8 cellular contexts compared by ENCODE assay signal in the genomic region with DNA sequence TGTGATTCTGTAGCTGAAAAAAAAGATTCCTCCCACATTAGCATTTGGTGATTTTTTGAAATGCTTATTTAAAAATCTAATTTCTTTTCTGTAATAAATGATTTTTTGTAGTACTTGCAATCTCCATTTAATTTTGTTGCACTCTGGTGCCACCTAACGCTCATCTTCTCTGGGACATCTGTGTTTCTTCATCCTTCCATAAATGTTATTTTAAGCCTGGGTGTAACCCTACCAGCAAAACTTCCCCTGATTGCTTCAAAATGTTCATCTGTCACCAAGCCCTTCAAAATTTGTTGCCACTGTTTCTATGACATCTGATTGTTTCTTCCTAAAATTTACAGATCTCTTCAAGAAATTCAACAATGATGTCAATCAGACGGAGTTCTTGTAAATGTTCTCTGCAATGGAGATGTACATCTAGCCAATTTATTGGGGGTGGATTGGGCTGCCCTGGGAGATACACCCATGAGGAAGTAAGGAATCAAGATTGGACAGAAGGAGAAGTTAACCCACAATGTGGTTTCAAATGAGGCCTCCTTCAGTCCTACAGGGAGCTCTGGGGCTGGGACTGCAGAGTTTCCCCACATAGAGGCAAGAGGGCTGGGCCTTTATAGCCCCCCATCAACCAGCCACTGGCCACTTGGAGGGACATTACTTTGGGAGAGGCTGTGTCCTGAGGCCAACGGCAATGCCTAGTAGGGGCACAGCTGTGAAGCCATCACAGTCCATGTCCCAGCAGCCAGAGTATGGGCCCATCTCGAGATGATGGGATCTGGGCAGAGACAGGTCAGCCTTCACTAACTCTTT. TPM values are rescaled to one million over a fixed set of nuclear protein-coding genes. Genes with fewer than 3 reads are reported as not detected.
DNase-seq lines count a peak whose midpoint lies in the region; ATAC-seq and TF ChIP-seq lines count a peak whose summit lies in the region.

No MANE protein-coding gene starts in this region.

- CTCF ChIA-PET in OCI-LY7 (lab: Charles Lee; ENCODE audit: unreplicated experiment), result no interaction called here

- H3K36me3 ChIP-seq in OCI-LY7 (ENCODE audit: insufficient read depth, low read length) (no peaks in the 10 kb centered on the region), smooth muscle cell (ENCODE audit: low read depth) (no peaks in the 10 kb centered on the region)

- H3K9me3 ChIP-seq in OCI-LY7 (ENCODE audit: low read length) (no peaks in the 10 kb centered on the region), smooth muscle cell (replicated peaks; ENCODE audit: low read depth) (no peaks in the 10 kb centered on the region)

- H3K4me2 ChIP-seq in OCI-LY7 (ENCODE audit: low read length) (no peak overlapping the region), smooth muscle cell (no peak overlapping the region)

- H3K27ac Mint-ChIP-seq in natural killer cell (no peak overlapping the region), immature natural killer cell (no peak overlapping the region)
- no peak overlapping the region for H3K27ac Mint-ChIP-seq in natural killer cell treated with Interleukin-12 subunit alpha and Interleukin-12 subunit beta and Interleukin-15 and Interleukin-18, amount 100 ng/mL, for 72 hours

- H3K36me3 Mint-ChIP-seq in natural killer cell, result no peaks in the 10 kb centered on the region
- H3K36me3 Mint-ChIP-seq in natural killer cell treated with Interleukin-12 subunit alpha and Interleukin-12 subunit beta and Interleukin-15 and Interleukin-18, amount 100 ng/mL, for 72 hours, result no peaks in the 10 kb centered on the region
- no peaks in the 10 kb centered on the region for H3K36me3 Mint-ChIP-seq in immature natural killer cell
- no peaks in the 10 kb centered on the region for H3K36me3 Mint-ChIP-seq in activated T-cell treated with anti-CD3 and anti-CD28 coated beads, Interleukin-2, amount 50 U/mL, for 4 hours (ENCODE audit: insufficient read depth)

- no peak for TF ChIP-seq CTCF in natural killer cell (IDR thresholded peaks at IDR 0.05)
- TF ChIP-seq CTCF in OCI-LY7 (conservative IDR thresholded peaks at IDR 0.05; ENCODE audit: low read length), result peak; percentile 71
- TF ChIP-seq CTCF in epithelial cell of esophagus (IDR thresholded peaks at IDR 0.05; ENCODE audit: insufficient read depth, low read depth, low read length, missing control alignments), result peak; percentile 58
- peak; percentile 53 for TF ChIP-seq CTCF in smooth muscle cell (IDR thresholded peaks at IDR 0.05; ENCODE audit: borderline replicate concordance, insufficient read depth, poor library complexity, severe bottlenecking)

- H4K20me1 ChIP-seq in OCI-LY7 (ENCODE audit: insufficient read depth, low read length), result no peaks in the 10 kb centered on the region
- H4K20me1 ChIP-seq in smooth muscle cell (ENCODE audit: low read depth), result no peaks in the 10 kb centered on the region

- intact Hi-C loops in natural killer cell (cut with micrococcal nuclease) (loop anchor here (10.0 kb wide), 1 partner anchor 297 kb away; no protein-coding TSS in a partner anchor), OCI-LY7 (cut with micrococcal nuclease; ENCODE audit: unreplicated experiment) (loop anchor here (10.0 kb wide), 1 partner anchor 297 kb away; no protein-coding TSS in a partner anchor)

- ATAC-seq in natural killer cell, result peak in 2 of 3 donors; percentile 28 to 39
- ATAC-seq in natural killer cell treated with Interleukin-12 subunit alpha and Interleukin-12 subunit beta and Interleukin-15 and Interleukin-18, amount 100 ng/mL, for 72 hours, result no peak
- no peak for ATAC-seq in HG03196 (IDR thresholded peaks at IDR 0.05; ENCODE audit: unreplicated experiment)
- no peak for ATAC-seq in activated T-cell treated with anti-CD3 and anti-CD28 coated beads, Interleukin-2, amount 50 U/mL, for 4 hours

- no peak overlapping the region for H2AFZ ChIP-seq in OCI-LY7 (ENCODE audit: low read length)
- no peak overlapping the region for H2AFZ ChIP-seq in smooth muscle cell (ENCODE audit: low read depth)

- H3F3A ChIP-seq in smooth muscle cell (ENCODE audit: low read depth), result no peaks in the 10 kb centered on the region

- no TSS peak for BruUV-seq in OCI-LY7 (replicated peaks; lab: Mats Ljungman, UMichigan)

- H3K27me3 ChIP-seq in smooth muscle cell (ENCODE audit: low read depth), result no peaks in the 10 kb centered on the region

- no peaks in the 10 kb centered on the region for H3K9me2 ChIP-seq in OCI-LY7 (ENCODE audit: insufficient read depth, low read length)

- DNase-seq in natural killer cell (no peak), OCI-LY7 (ENCODE audit: low spot score) (no peak), epithelial cell of esophagus (ENCODE audit: low read depth) (peak; percentile 55), smooth muscle cell (lab: John Stamatoyannopoulos, UW; ENCODE audit: unreplicated experiment) (no peak), immature natural killer cell (no peak)
- no peak for DNase-seq in natural killer cell treated with Interleukin-12 subunit alpha and Interleukin-12 subunit beta and Interleukin-15 and Interleukin-18, amount 100 ng/mL, for 72 hours (ENCODE audit: low spot score)
- DNase-seq in activated T-cell treated with anti-CD3 and anti-CD28 coated beads, Interleukin-2, amount 50 U/mL, for 4 hours, result no peak

- H3K9me3 Mint-ChIP-seq in natural killer cell (no peaks in the 10 kb centered on the region), immature natural killer cell (no peaks in the 10 kb centered on the region)
- H3K9me3 Mint-ChIP-seq in natural killer cell treated with Interleukin-12 subunit alpha and Interleukin-12 subunit beta and Interleukin-15 and Interleukin-18, amount 100 ng/mL, for 72 hours, result no peaks in the 10 kb centered on the region
- H3K9me3 Mint-ChIP-seq in activated T-cell treated with anti-CD3 and anti-CD28 coated beads, Interleukin-2, amount 50 U/mL, for 4 hours, result no peaks in the 10 kb centered on the region

- H3K4me3 ChIP-seq in OCI-LY7 (ENCODE audit: low read depth, low read length, poor library complexity, severe bottlenecking) (no peak overlapping the region), epithelial cell of esophagus (ENCODE audit: low read length) (no peak overlapping the region), smooth muscle cell (no peak overlapping the region)

- H3K4me1 Mint-ChIP-seq in natural killer cell, result no peaks in the 10 kb centered on the region
- no peaks in the 10 kb centered on the region for H3K4me1 Mint-ChIP-seq in natural killer cell treated with Interleukin-12 subunit alpha and Interleukin-12 subunit beta and Interleukin-15 and Interleukin-18, amount 100 ng/mL, for 72 hours (ENCODE audit: low read depth in 2 of 2)
- no peaks in the 10 kb centered on the region for H3K4me1 Mint-ChIP-seq in immature natural killer cell
- no peaks in the 10 kb centered on the region for H3K4me1 Mint-ChIP-seq in activated T-cell treated with anti-CD3 and anti-CD28 coated beads, Interleukin-2, amount 50 U/mL, for 4 hours (ENCODE audit: low read depth)

- POLR2A ChIA-PET in OCI-LY7 (lab: Charles Lee), result no interaction called here

- no peaks in the 10 kb centered on the region for H3K4me1 ChIP-seq in OCI-LY7 (ENCODE audit: insufficient read depth, low read length, poor library complexity, severe bottlenecking)
- H3K4me1 ChIP-seq in smooth muscle cell (ENCODE audit: low read depth), result no peaks in the 10 kb centered on the region

- H3K27me3 Mint-ChIP-seq in natural killer cell (ENCODE audit: low read depth in 2 of 2), result peaks cover 0 to 9% of the 10 kb centered on the region in 2 donors
- no peaks in the 10 kb centered on the region for H3K27me3 Mint-ChIP-seq in natural killer cell treated with Interleukin-12 subunit alpha and Interleukin-12 subunit beta and Interleukin-15 and Interleukin-18, amount 100 ng/mL, for 72 hours
- peaks cover 0 to 3% (median 0%) of the 10 kb centered on the region in 3 donors for H3K27me3 Mint-ChIP-seq in immature natural killer cell (ENCODE audit: low read depth in 3 of 3)
- peaks cover 1% of the 10 kb centered on the region for H3K27me3 Mint-ChIP-seq in activated T-cell treated with anti-CD3 and anti-CD28 coated beads, Interleukin-2, amount 50 U/mL, for 4 hours (ENCODE audit: low read depth)

- H3K9ac ChIP-seq in smooth muscle cell (ENCODE audit: low read depth), result no peak overlapping the region

- H3K79me2 ChIP-seq in OCI-LY7 (ENCODE audit: insufficient read depth, low read depth, low read length), result no peaks in the 10 kb centered on the region
- H3K79me2 ChIP-seq in smooth muscle cell (ENCODE audit: low read depth), result no peaks in the 10 kb centered on the region

- H3K27ac ChIP-seq in OCI-LY7 (ENCODE audit: low read depth, low read length, poor library complexity, severe bottlenecking) (no peak overlapping the region), smooth muscle cell (ENCODE audit: low read depth) (no peak overlapping the region)

- WGBS in smooth muscle cell (ENCODE audit: low lambda C conversion rate), result 76% methylated on average over 4 of the region's 4 CpGs

- H3K4me3 Mint-ChIP-seq in natural killer cell (no peak overlapping the region), immature natural killer cell (no peak overlapping the region)
- no peak overlapping the region for H3K4me3 Mint-ChIP-seq in natural killer cell treated with Interleukin-12 subunit alpha and Interleukin-12 subunit beta and Interleukin-15 and Interleukin-18, amount 100 ng/mL, for 72 hours
- no peak overlapping the region for H3K4me3 Mint-ChIP-seq in activated T-cell treated with anti-CD3 and anti-CD28 coated beads, Interleukin-2, amount 50 U/mL, for 4 hours

RNA-seq across cellular contexts. Expression of a gene that starts 23.3 kb away (rescaled TPM):
- total RNA-seq in natural killer cell (10 to 100 TPM in 1 of 3 donors, 1 to 10 TPM in 2; 4.7 to 15.1 (median 9.8) TPM), OCI-LY7 (2022) (not detected in 2 replicates), smooth muscle cell (4.8 and 5.2 TPM in 2 replicates)
- total RNA-seq in natural killer cell treated with Interleukin-12 subunit alpha and Interleukin-12 subunit beta and Interleukin-15 and Interleukin-18, amount 100 ng/mL, for 72 hours, result 10 to 100 TPM in 1 of 2 donors, 1 to 10 TPM in 1; 6.6 to 11.2 TPM
- not detected in 2 replicates for total RNA-seq in OCI-LY7 (2014; rRNA removed; shearing (Covaris generic))
- polyA plus RNA-seq in smooth muscle cell (1.1 and 4.0 TPM in 2 replicates), immature natural killer cell (1 to 10 TPM; 1.4 to 2.1 (median 1.5) TPM)
- total RNA-seq in activated T-cell treated with anti-CD3 and anti-CD28 coated beads, Interleukin-2, amount 50 U/mL, for 4 hours, result 1 to 10 TPM in 1 of 3 donors, under 1 TPM in 2; 0.30 to 1.1 (median 0.92) TPM

Comparison
In these comparisons a context has a peak if more than half of its experiments do, and no peak if none do; other contexts are left out.
1. ATAC-seq: peak in natural killer cell (2 of 3); none in natural killer cell treated with Interleukin-12 subunit alpha and Interleukin-12 subunit beta and Interleukin-15 and Interleukin-18, amount 100 ng/mL, for 72 hours (0 of 2), HG03196 (single experiment) and activated T-cell treated with anti-CD3 and anti-CD28 coated beads, Interleukin-2, amount 50 U/mL, for 4 hours (0 of 2).